Comparison of ENCODE assay signal across 1 cellular context in the genomic region with DNA sequence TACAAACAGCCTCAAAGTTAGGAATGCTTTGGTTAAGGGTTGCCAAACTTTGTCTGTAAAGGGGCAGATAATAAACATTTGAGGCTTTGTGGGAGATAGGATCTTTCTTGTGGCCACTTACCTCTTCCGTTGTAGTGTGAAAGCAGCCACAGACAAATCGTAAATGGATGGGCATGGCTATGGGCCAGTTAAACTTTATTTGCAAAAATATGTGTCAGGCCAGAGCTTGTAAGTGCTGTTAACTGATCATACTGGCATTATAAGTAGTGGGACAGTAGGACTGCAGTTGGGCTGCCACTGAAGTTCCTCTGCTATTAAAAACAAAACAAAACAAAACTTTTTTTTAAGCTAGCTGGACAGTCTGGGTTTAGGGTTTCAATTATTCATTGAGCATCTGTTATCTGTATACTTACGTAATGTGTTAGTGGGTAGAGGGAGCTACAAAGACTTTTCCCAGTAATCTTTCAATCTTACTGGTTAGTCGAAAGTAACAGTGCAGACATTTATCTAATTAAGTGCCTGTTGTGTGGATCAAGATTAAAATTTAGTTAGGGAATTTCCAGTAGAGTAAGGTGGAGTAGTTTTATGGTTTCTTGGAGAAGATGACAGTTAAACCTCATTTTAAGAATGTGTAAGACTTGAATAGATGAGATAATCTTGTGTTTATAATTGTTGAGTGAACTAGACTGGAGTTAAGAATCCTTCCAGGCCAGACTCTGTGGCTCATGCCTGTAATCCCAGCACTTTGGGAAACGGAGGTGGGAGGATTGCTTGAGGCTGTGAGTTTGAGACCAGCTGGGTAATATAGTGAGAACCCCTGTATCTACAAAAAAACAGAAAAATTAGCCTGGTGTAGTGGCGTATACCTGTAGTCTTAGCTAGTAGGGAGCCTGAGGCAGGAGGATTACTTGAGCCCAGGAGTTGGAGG.
TF ChIP-seq lines count a peak whose summit lies in the region.

No MANE protein-coding gene starts in this region.

TF ChIP-seq in GM12878, 131 proteins besides CTCF, POLR2A, EP300 and RAD21:
- TF ChIP-seq, protein P1, sequence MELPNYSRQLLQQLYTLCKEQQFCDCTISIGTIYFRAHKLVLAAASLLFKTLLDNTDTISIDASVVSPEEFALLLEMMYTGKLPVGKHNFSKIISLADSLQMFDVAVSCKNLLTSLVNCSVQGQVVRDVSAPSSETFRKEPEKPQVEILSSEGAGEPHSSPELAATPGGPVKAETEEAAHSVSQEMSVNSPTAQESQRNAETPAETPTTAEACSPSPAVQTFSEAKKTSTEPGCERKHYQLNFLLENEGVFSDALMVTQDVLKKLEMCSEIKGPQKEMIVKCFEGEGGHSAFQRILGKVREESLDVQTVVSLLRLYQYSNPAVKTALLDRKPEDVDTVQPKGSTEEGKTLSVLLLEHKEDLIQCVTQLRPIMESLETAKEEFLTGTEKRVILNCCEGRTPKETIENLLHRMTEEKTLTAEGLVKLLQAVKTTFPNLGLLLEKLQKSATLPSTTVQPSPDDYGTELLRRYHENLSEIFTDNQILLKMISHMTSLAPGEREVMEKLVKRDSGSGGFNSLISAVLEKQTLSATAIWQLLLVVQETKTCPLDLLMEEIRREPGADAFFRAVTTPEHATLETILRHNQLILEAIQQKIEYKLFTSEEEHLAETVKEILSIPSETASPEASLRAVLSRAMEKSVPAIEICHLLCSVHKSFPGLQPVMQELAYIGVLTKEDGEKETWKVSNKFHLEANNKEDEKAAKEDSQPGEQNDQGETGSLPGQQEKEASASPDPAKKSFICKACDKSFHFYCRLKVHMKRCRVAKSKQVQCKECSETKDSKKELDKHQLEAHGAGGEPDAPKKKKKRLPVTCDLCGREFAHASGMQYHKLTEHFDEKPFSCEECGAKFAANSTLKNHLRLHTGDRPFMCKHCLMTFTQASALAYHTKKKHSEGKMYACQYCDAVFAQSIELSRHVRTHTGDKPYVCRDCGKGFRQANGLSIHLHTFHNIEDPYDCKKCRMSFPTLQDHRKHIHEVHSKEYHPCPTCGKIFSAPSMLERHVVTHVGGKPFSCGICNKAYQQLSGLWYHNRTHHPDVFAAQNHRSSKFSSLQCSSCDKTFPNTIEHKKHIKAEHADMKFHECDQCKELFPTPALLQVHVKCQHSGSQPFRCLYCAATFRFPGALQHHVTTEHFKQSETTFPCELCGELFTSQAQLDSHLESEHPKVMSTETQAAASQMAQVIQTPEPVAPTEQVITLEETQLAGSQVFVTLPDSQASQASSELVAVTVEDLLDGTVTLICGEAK (IDR thresholded peaks at IDR 0.05; ENCODE audit: borderline replicate concordance), result 0 out of 2 replicates have a peak, but pooled peaks have one; percentile 50
- TF ChIP-seq ESRRA (IDR thresholded peaks at IDR 0.05; ENCODE audit: low read length), result no peak
TF ChIP-seq in GM12878: peak in this region for 1.
